ENCODE assay signal across 13 cellular contexts in the genomic region with DNA sequence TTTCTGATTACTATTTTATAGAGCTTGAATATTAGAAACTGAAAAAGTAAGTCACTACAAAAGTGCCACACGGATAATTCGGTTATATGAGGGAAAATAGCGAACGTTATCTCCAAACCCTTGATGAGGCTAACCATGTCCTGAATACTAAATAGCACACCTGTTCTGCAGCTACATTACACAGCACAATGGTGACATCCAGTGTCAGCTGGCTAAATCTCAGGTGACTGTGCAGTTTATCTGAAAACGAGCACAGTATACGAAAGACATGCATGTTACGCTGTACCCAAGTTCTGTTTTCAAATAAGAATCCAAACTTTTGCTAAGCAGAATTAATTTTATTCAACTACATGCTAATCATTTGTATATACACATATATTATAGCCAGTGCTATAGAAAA. TPM values are rescaled to one million over a fixed set of nuclear protein-coding genes. Genes with fewer than 3 reads are reported as not detected.
A peak's percentile ranks its signal among the peaks of the same experiment; 100 is the strongest.
DNase-seq lines count a peak whose midpoint lies in the region; ATAC-seq and TF ChIP-seq lines count a peak whose summit lies in the region.
"Had no signal": no experiment of that assay in that cellular context is flagged by ENCODE, and none has a peak within 500 bp of the region (broad histone marks: within the 10 kb centered on the region; RNA-seq: fewer than 3 reads in every experiment).

No MANE protein-coding gene starts in this region.

- H3K4me1 Mint-ChIP-seq in activated CD4-positive, alpha-beta memory T cell treated with anti-CD3 and anti-CD28 coated beads for 36 hours (ENCODE audit: low read depth), result peaks cover 17% of the 10 kb centered on the region
- H3K4me1 Mint-ChIP-seq in CD14-positive monocyte, result peaks cover 10% of the 10 kb centered on the region

- H3K4me3 ChIP-seq in left lung, result no peak overlapping the region
- H3K4me3 ChIP-seq: HAP-1, thyroid gland had no signal

- no peak overlapping the region for H3K27ac ChIP-seq in left lung
- H3K27ac ChIP-seq: thyroid gland had no signal

- intact Hi-C loops in activated CD4-positive, alpha-beta memory T cell treated with anti-CD3 and anti-CD28 coated beads for 36 hours (cut with micrococcal nuclease), result loop anchor here (1.0 kb wide), 1 partner anchor 271 kb away; no protein-coding TSS in a partner anchor
- intact Hi-C loops in left lung (cut with DNase I) (no loop called here), CD14-positive monocyte (cut with micrococcal nuclease) (no loop called here)

- no peak overlapping the region for H3K4me3 Mint-ChIP-seq in activated CD4-positive, alpha-beta memory T cell treated with anti-CD3 and anti-CD28 coated beads for 36 hours
- H3K4me3 Mint-ChIP-seq in CD14-positive monocyte, result no peak overlapping the region

- ATAC-seq in left lung, result peak; percentile 62

- no peaks in the 10 kb centered on the region for H3K9me3 ChIP-seq in left lung
- H3K9me3 ChIP-seq: HAP-1, thyroid gland had no signal

- no peaks in the 10 kb centered on the region for H3K27me3 ChIP-seq in left lung
- H3K27me3 ChIP-seq: thyroid gland had no signal

- H3K36me3 Mint-ChIP-seq in activated CD4-positive, alpha-beta memory T cell treated with anti-CD3 and anti-CD28 coated beads for 36 hours, result no peaks in the 10 kb centered on the region
- no peaks in the 10 kb centered on the region for H3K36me3 Mint-ChIP-seq in CD14-positive monocyte

- peaks cover 27 to 38% of the 10 kb centered on the region in 2 donors for H3K4me1 ChIP-seq in left lung
- H3K4me1 ChIP-seq: HAP-1 had no signal

- DNase-seq in DMS53 (lab: John Stamatoyannopoulos, UW) (peak; percentile 95), NCI-H1417 treated with DMSO at 0.1 percent for 48 hours (lab: John Stamatoyannopoulos, UW) (peak; percentile 39), left lung (no peak), CD14-positive monocyte (ENCODE audit: low spot score) (no peak), NCI-H1048 (lab: John Stamatoyannopoulos, UW) (no peak), cerebellar nuclear complex (lab: John Stamatoyannopoulos, UW) (no peak)
- peak; percentile 20 for DNase-seq in activated CD4-positive, alpha-beta memory T cell treated with anti-CD3 and anti-CD28 coated beads for 36 hours
- DNase-seq in stimulated activated CD4-positive, alpha-beta T cell treated with anti-CD3 and anti-CD28 coated beads, Interleukin-2, amount 100 ng/mL, for 24 hours, result no peak
- DNase-seq: MV-4-11, thyroid gland had no signal

- no peaks in the 10 kb centered on the region for H3K9me3 Mint-ChIP-seq in activated CD4-positive, alpha-beta memory T cell treated with anti-CD3 and anti-CD28 coated beads for 36 hours
- H3K9me3 Mint-ChIP-seq in CD14-positive monocyte, result peaks cover 0 to 2% (median 0%) of the 10 kb centered on the region in 7 donors

- H3K36me3 ChIP-seq in left lung, result no peaks in the 10 kb centered on the region
- H3K36me3 ChIP-seq: HAP-1, thyroid gland had no signal

- no peaks in the 10 kb centered on the region for H3K27me3 Mint-ChIP-seq in activated CD4-positive, alpha-beta memory T cell treated with anti-CD3 and anti-CD28 coated beads for 36 hours
- H3K27me3 Mint-ChIP-seq in CD14-positive monocyte (ENCODE audit: low read depth in 3 of 3), result peaks cover 8 to 16% (median 15%) of the 10 kb centered on the region in 3 donors

- H3K27ac Mint-ChIP-seq in activated CD4-positive, alpha-beta memory T cell treated with anti-CD3 and anti-CD28 coated beads for 36 hours, result no peak overlapping the region
- H3K27ac Mint-ChIP-seq in CD14-positive monocyte, result no peak overlapping the region

- POLR2A ChIA-PET in activated CD4-positive, alpha-beta memory T cell treated with anti-CD3 and anti-CD28 coated beads for 36 hours (lab: Charles Lee), result no interaction called here

- CTCF ChIA-PET in activated CD4-positive, alpha-beta memory T cell treated with anti-CD3 and anti-CD28 coated beads for 36 hours (lab: Charles Lee), result interaction anchor here (0.8 to 2.2 kb wide), 4 partner anchors 271 to 393 kb away, joined by 3 to 7 read pairs (median 3); no protein-coding TSS in a partner anchor

- TF ChIP-seq CTCF in left lung (IDR thresholded peaks at IDR 0.05) (peak in 1 of 2 donors; percentile 15), CD14-positive monocyte (IDR thresholded peaks at IDR 0.05) (no peak)

RNA-seq across cellular contexts. Expression of a gene that starts 9.0 kb away (rescaled TPM):
- not detected for total RNA-seq in activated CD4-positive, alpha-beta memory T cell treated with anti-CD3 and anti-CD28 coated beads for 36 hours
- total RNA-seq in left lung, result 10 to 100 TPM; 13.8 to 16.1 TPM
- polyA plus RNA-seq in CD14-positive monocyte, result under 1 TPM in 1 of 2 donors, not detected in 1; 0.09 TPM
- total RNA-seq: activated CD8-positive, alpha-beta memory T cell treated with anti-CD3 and anti-CD28 coated beads for 36 hours; SK-MEL-5 had no signal

Comparison
In these comparisons a context has a peak if more than half of its experiments do, and no peak if none do; other contexts are left out.
1. DNase-seq: peak in DMS53 (single experiment), NCI-H1417 treated with DMSO at 0.1 percent for 48 hours (single experiment) and activated CD4-positive, alpha-beta memory T cell treated with anti-CD3 and anti-CD28 coated beads for 36 hours (single experiment); none in left lung (0 of 2), stimulated activated CD4-positive, alpha-beta T cell treated with anti-CD3 and anti-CD28 coated beads, Interleukin-2, amount 100 ng/mL, for 24 hours (0 of 2), CD14-positive monocyte (single experiment), NCI-H1048 (single experiment) and cerebellar nuclear complex (0 of 2).
2. RNA of a gene that starts 9.0 kb away (total RNA-seq): 13.8 to 16.1 TPM in left lung; not detected in activated CD4-positive, alpha-beta memory T cell treated with anti-CD3 and anti-CD28 coated beads for 36 hours; every median in the first group is over 10 times any median in the second.